Comparison of ENCODE assay signal across 1 cellular context in the genomic region with DNA sequence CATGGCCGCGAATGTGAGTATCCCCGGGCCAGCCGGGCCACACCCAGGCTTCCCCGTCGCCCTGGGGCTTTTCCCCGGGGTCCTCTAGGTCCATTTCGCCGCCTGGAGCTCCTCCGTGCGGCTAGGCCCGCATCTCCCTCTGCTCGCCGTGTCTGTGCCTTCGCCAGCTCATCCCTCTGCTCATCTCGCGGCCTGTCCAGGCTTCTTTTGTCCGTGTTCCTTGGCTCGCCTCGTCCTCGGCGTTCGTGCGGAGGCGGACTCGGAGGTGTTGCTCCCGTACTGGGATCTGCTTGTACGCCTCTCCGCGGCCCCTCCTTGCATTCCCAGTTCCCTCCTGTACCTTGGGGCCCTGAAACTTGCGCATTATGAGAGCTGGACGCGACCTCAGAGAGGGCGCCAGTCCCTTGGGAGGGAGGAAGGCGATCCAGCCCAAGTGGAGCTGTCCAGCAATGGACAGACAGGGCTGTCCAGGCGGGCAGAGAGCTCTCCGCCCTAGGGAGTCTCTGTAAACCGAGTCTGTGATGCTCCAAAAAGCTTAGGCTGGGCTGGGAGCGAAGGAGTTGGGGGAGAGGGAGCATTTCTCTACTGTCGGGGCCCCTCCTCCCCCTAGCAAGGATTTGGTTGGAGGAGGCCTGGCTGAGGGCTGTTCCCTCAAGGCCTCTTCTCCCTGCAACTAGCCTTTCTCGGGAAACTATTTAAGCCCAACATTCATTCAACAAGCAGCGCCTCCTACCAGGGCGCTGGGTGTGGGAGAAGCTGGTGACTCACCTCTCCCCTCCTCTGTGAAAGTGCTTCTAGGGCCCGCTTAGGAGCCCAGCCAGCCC.
TF ChIP-seq lines count a peak whose summit lies in the region.

No MANE protein-coding gene starts in this region.

TF ChIP-seq in A549, 52 proteins besides CTCF, POLR2A, EP300 and RAD21 (continued from another document):
- TF ChIP-seq, protein P1, sequence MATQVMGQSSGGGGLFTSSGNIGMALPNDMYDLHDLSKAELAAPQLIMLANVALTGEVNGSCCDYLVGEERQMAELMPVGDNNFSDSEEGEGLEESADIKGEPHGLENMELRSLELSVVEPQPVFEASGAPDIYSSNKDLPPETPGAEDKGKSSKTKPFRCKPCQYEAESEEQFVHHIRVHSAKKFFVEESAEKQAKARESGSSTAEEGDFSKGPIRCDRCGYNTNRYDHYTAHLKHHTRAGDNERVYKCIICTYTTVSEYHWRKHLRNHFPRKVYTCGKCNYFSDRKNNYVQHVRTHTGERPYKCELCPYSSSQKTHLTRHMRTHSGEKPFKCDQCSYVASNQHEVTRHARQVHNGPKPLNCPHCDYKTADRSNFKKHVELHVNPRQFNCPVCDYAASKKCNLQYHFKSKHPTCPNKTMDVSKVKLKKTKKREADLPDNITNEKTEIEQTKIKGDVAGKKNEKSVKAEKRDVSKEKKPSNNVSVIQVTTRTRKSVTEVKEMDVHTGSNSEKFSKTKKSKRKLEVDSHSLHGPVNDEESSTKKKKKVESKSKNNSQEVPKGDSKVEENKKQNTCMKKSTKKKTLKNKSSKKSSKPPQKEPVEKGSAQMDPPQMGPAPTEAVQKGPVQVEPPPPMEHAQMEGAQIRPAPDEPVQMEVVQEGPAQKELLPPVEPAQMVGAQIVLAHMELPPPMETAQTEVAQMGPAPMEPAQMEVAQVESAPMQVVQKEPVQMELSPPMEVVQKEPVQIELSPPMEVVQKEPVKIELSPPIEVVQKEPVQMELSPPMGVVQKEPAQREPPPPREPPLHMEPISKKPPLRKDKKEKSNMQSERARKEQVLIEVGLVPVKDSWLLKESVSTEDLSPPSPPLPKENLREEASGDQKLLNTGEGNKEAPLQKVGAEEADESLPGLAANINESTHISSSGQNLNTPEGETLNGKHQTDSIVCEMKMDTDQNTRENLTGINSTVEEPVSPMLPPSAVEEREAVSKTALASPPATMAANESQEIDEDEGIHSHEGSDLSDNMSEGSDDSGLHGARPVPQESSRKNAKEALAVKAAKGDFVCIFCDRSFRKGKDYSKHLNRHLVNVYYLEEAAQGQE (IDR thresholded peaks at IDR 0.05): peak; percentile 91
